In genomic region chr1:85330711-85331290, GRCh38 we compare ENCODE assay signal across 7 cellular contexts. TPM values are rescaled to one million over a fixed set of nuclear protein-coding genes. Genes with fewer than 3 reads are reported as not detected.
A peak's percentile ranks its signal among the peaks of the same experiment; 100 is the strongest.
DNase-seq lines count a peak whose midpoint lies in the region; ATAC-seq and TF ChIP-seq lines count a peak whose summit lies in the region.

No MANE protein-coding gene starts in this region.

- H3F3A ChIP-seq in SK-N-SH (replicated peaks; ENCODE audit: insufficient read depth), result peaks cover 78% of the 10 kb centered on the region

- no peak overlapping the region for H3K9ac ChIP-seq in H9 (ENCODE audit: extremely low read depth, insufficient read length, low read length)
- H3K9ac ChIP-seq in SK-N-SH, result peak overlapping the region; percentile 96

- H3K23ac ChIP-seq in H9 (ENCODE audit: insufficient read length, low read depth, low read length), result no peak overlapping the region

- no peaks in the 10 kb centered on the region for H3K23me2 ChIP-seq in H9 (ENCODE audit: insufficient read length, low read depth, low read length, poor library complexity, severe bottlenecking)

- TF ChIP-seq EP300 in SK-N-SH (IDR thresholded peaks at IDR 0.05; ENCODE audit: borderline replicate concordance in 1 of 2, low read depth in 1 of 2, low read length in 1 of 2), result peak; percentile 49 to 97

- H3K27ac Mint-ChIP-seq in H9, result peak overlapping the region; percentile 23 to 61 (median 41); a peak in 5 of 7 replicates
- H3K27ac Mint-ChIP-seq in activated CD4-positive, alpha-beta T cell treated with anti-CD3 and anti-CD28 coated beads, Interleukin-2, amount 10 ng/mL, durations not matched to agents 24 days and 14 days, result no peak overlapping the region

- H3K36me3 ChIP-seq in SK-N-SH (replicated peaks in 1 of 2; ENCODE audit: control insufficient read depth in 1 of 2, insufficient read depth in 2 of 2, low read length in 1 of 2), result peaks cover 0 to 26% of the 10 kb centered on the region in 2 experiments
- no peaks in the 10 kb centered on the region for H3K36me3 ChIP-seq in uterus

- H4K8ac ChIP-seq in H9 (replicated peaks; ENCODE audit: insufficient read length, low read depth, low read length), result no peak overlapping the region

- WGBS in H9 (ENCODE audit: extremely low coverage, insufficient read length, low lambda C conversion rate), result no CpG with 5 or more reads among the region's 6 CpGs
- 18% methylated on average over 6 of the region's 6 CpGs for WGBS in SK-N-SH (ENCODE audit: low lambda C conversion rate)

- H3K4me1 ChIP-seq in H9 (ENCODE audit: insufficient read depth, low read length), result peaks cover 18% of the 10 kb centered on the region
- peaks cover 25 to 58% of the 10 kb centered on the region in 2 experiments for H3K4me1 ChIP-seq in SK-N-SH (ENCODE audit: control insufficient read depth in 1 of 2, insufficient read depth in 2 of 2, low read depth in 1 of 2, low read length in 1 of 2)
- H3K4me1 ChIP-seq in uterus, result peaks cover 0 to 3% of the 10 kb centered on the region in 2 donors

- H3K4me2 ChIP-seq in H9 (ENCODE audit: insufficient read depth, insufficient read length, low read length) (no peak overlapping the region), SK-N-SH (peak overlapping the region; percentile 72)

- H2BK20ac ChIP-seq in H9 (ENCODE audit: low read depth, low read length, poor library complexity, severe bottlenecking), result no peak overlapping the region

- H3K4me1 Mint-ChIP-seq in H9, result peaks cover 26 to 38% of the 10 kb centered on the region in 2 experiments
- peaks cover 7% of the 10 kb centered on the region for H3K4me1 Mint-ChIP-seq in activated CD4-positive, alpha-beta T cell treated with anti-CD3 and anti-CD28 coated beads, Interleukin-2, amount 10 ng/mL, durations not matched to agents 24 days and 14 days

- intact Hi-C loops in uterus (cut with DNase I; ENCODE audit: low total_unique reads), result no loop called here
- intact Hi-C loops in activated CD4-positive, alpha-beta T cell treated with anti-CD3 and anti-CD28 coated beads, Interleukin-2, amount 10 ng/mL, durations not matched to agents 24 days and 14 days (cut with micrococcal nuclease), result no loop called here

- H2AFZ ChIP-seq in H9 (ENCODE audit: low read length) (no peak overlapping the region), SK-N-SH (ENCODE audit: low read depth) (no peak overlapping the region)

- H3K79me2 ChIP-seq in H9 (ENCODE audit: insufficient read depth, low read length), result peaks cover 3% of the 10 kb centered on the region; the same call in 1 of the 2 replicates
- peaks cover 74% of the 10 kb centered on the region for H3K79me2 ChIP-seq in SK-N-SH (ENCODE audit: insufficient read depth)

- no peak overlapping the region for H3T11ph ChIP-seq in H9 (ENCODE audit: low read length)

- no peak for TF ChIP-seq RAD21 in SK-N-SH (IDR thresholded peaks at IDR 0.05; ENCODE audit: low read length)

- H4K5ac ChIP-seq in H9 (ENCODE audit: insufficient read length, low read depth, low read length), result no peak overlapping the region

- no peak overlapping the region for H3K18ac ChIP-seq in H9 (ENCODE audit: insufficient read length, low read depth, low read length)

- no peaks in the 10 kb centered on the region for H3K79me1 ChIP-seq in H9 (ENCODE audit: insufficient read depth, low read depth, low read length, poor library complexity, severe bottlenecking)

- peak overlapping the region; percentile 30 for H2AK5ac ChIP-seq in H9 (ENCODE audit: insufficient read length, low read length)

- H3K9me3 ChIP-seq in H9 (ENCODE audit: control insufficient read depth, low read depth, low read length) (no peaks in the 10 kb centered on the region), SK-N-SH (0 out of 2 replicates have a peak, but pooled peaks cover 3% of the 10 kb centered on the region), uterus (no peaks in the 10 kb centered on the region)

- DNase-seq in H9 (no peak), SK-N-SH (no peak), hepatic stellate cell (ENCODE audit: low spot score) (peak; percentile 67), uterus (peak in 1 of 2 donors; percentile 25), cerebellar cortex (ENCODE audit: low spot score) (no peak)
- no peak for DNase-seq in activated CD4-positive, alpha-beta T cell treated with anti-CD3 and anti-CD28 coated beads, Interleukin-2, amount 10 ng/mL, durations not matched to agents 24 days and 14 days

- no peak overlapping the region for H3K4me3 Mint-ChIP-seq in H9
- H3K4me3 Mint-ChIP-seq in activated CD4-positive, alpha-beta T cell treated with anti-CD3 and anti-CD28 coated beads, Interleukin-2, amount 10 ng/mL, durations not matched to agents 24 days and 14 days, result no peak overlapping the region

- H3K56ac ChIP-seq in H9 (ENCODE audit: insufficient read length, low read depth, low read length), result no peak overlapping the region

- H3K27ac ChIP-seq in H9 (ENCODE audit: insufficient read length, low read depth, low read length) (peak overlapping the region; percentile 21), SK-N-SH (ENCODE audit: low read depth in 2 of 2, low read length in 1 of 2) (peak overlapping the region; percentile 90 to 100), uterus (peak overlapping the region; percentile 17 to 53)

- H3K4me3 ChIP-seq in SK-N-SH (ENCODE audit: low read depth in 2 of 2, low read length in 1 of 2) (peak overlapping the region in 1 of 2 experiments; percentile 9; a peak in 1 of 4 replicates), uterus (no peak overlapping the region)

- no peaks in the 10 kb centered on the region for H3K27me3 ChIP-seq in H9 (ENCODE audit: insufficient read depth, low read length)
- H3K27me3 ChIP-seq in SK-N-SH (ENCODE audit: insufficient read depth), result no peaks in the 10 kb centered on the region
- H3K27me3 ChIP-seq in uterus, result no peaks in the 10 kb centered on the region

- no peaks in the 10 kb centered on the region for H3K9me2 ChIP-seq in SK-N-SH

- peak overlapping the region; percentile 46 for H2BK5ac ChIP-seq in H9 (ENCODE audit: insufficient read length, low read length)

- no peak for ATAC-seq in GM18520 (IDR thresholded peaks at IDR 0.05; ENCODE audit: unreplicated experiment)

- TF ChIP-seq POLR2A in uterus (IDR thresholded peaks at IDR 0.05), result no peak

- H3K4ac ChIP-seq in H9 (ENCODE audit: low read depth, low read length), result no peak overlapping the region; the same call in 1 of the 2 replicates

- TF ChIP-seq CTCF in H9 (conservative IDR thresholded peaks at IDR 0.05) (no peak), SK-N-SH (IDR thresholded peaks at IDR 0.05) (peak; percentile 17; the same call in 1 of the 2 replicates), uterus (IDR thresholded peaks at IDR 0.05) (no peak)

- peaks cover 0 to 7% (median 0%) of the 10 kb centered on the region in 3 experiments; a peak in 3 of 7 replicates for H3K36me3 Mint-ChIP-seq in H9 (ENCODE audit: insufficient read depth in 1 of 3, low read depth in 3 of 3)
- H3K36me3 Mint-ChIP-seq in activated CD4-positive, alpha-beta T cell treated with anti-CD3 and anti-CD28 coated beads, Interleukin-2, amount 10 ng/mL, durations not matched to agents 24 days and 14 days (ENCODE audit: low read depth), result peaks cover 1% of the 10 kb centered on the region

- no peak overlapping the region for H3K14ac ChIP-seq in H9 (ENCODE audit: insufficient read depth, low read length)

- peaks cover 0 to 12% of the 10 kb centered on the region in 2 experiments; a peak in 2 of 5 replicates for H3K9me3 Mint-ChIP-seq in H9
- peaks cover 8% of the 10 kb centered on the region for H3K9me3 Mint-ChIP-seq in activated CD4-positive, alpha-beta T cell treated with anti-CD3 and anti-CD28 coated beads, Interleukin-2, amount 10 ng/mL, durations not matched to agents 24 days and 14 days

- H4K20me1 ChIP-seq in H9 (ENCODE audit: control insufficient read depth, insufficient read depth, insufficient read length), result no peaks in the 10 kb centered on the region
- H4K20me1 ChIP-seq in SK-N-SH (ENCODE audit: insufficient read depth), result no peaks in the 10 kb centered on the region

- H3K27me3 Mint-ChIP-seq in H9 (ENCODE audit: low read depth), result no peaks in the 10 kb centered on the region
- peaks cover 50% of the 10 kb centered on the region for H3K27me3 Mint-ChIP-seq in activated CD4-positive, alpha-beta T cell treated with anti-CD3 and anti-CD28 coated beads, Interleukin-2, amount 10 ng/mL, durations not matched to agents 24 days and 14 days

- CTCF ChIA-PET in SK-N-SH (lab: Yijun Ruan, JAX), result interaction anchor here (3.9 kb wide), 1 partner anchor 23 kb away, joined by 15 read pairs; no protein-coding TSS in a partner anchor

- no peak overlapping the region for H4K91ac ChIP-seq in H9 (ENCODE audit: insufficient read length, low read depth, low read length)

- POLR2A ChIA-PET in SK-N-SH (lab: Yijun Ruan, JAX), result no interaction called here

- no peak overlapping the region for H2BK15ac ChIP-seq in H9 (ENCODE audit: low read depth, low read length)

- peak overlapping the region; percentile 38 for H2BK12ac ChIP-seq in H9 (ENCODE audit: insufficient read length, low read depth, low read length)

- H2BK120ac ChIP-seq in H9 (ENCODE audit: low read depth, low read length, poor library complexity, severe bottlenecking), result no peak overlapping the region

TF ChIP-seq in SK-N-SH, 30 proteins besides CTCF, POLR2A, EP300 and RAD21 (continues in another document):
- TF ChIP-seq SIN3A (IDR thresholded peaks at IDR 0.05; ENCODE audit: borderline replicate concordance, low read depth, low read length) (peak; percentile 91), SMC3 (IDR thresholded peaks at IDR 0.05; ENCODE audit: low read depth, low read length) (no peak), YY1 (IDR thresholded peaks at IDR 0.05; ENCODE audit: low read depth) (0 out of 2 replicates have a peak, but pooled peaks have one; percentile 41), TEAD4 (IDR thresholded peaks at IDR 0.05; ENCODE audit: borderline replicate concordance, insufficient read depth) (peak; percentile 96), GATA2 (CRISPR knock-in tag; IDR thresholded peaks at IDR 0.05) (no peak), FOXM1 (IDR thresholded peaks at IDR 0.05; ENCODE audit: low read depth) (peak; percentile 95), MAX (IDR thresholded peaks at IDR 0.05; ENCODE audit: low read depth) (peak; percentile 82), RXRA (IDR thresholded peaks at IDR 0.05; ENCODE audit: borderline replicate concordance, low read depth) (peak; percentile 72)

RNA-seq across cellular contexts. Expression of gene BCL10, which starts 54.4 kb away (rescaled TPM):
- total RNA-seq in H9 (2021) (26.1 and 29.4 TPM in 2 replicates), uterus (10 to 100 TPM; 15.3 to 31.9 (median 26.8) TPM)
- polyA plus RNA-seq in SK-N-SH (2012; rRNA removed), result 5.8 and 6.6 TPM in 2 replicates
- 7.2 and 8.0 TPM in 2 replicates for polyA plus RNA-seq in SK-N-SH (2012; cell fraction: cytosol; rRNA removed)
- polyA plus RNA-seq in SK-N-SH (2012; cell fraction: nucleus; rRNA removed), result 5.5 and 7.7 TPM in 2 replicates
- total RNA-seq in activated CD4-positive, alpha-beta T cell treated with anti-CD3 and anti-CD28 coated beads, Interleukin-2, amount 10 ng/mL, durations not matched to agents 24 days and 14 days, result 25.5 and 27.8 TPM in 2 replicates

Comparison
In these comparisons a context has a peak if more than half of its experiments do, and no peak if none do; other contexts are left out.
1. H3K27ac ChIP-seq: peak in every context shown above with its lines; median percentile 95 in SK-N-SH; 35 in uterus; 21 in H9.